1 cellular context compared by ENCODE assay signal in the genomic region with DNA sequence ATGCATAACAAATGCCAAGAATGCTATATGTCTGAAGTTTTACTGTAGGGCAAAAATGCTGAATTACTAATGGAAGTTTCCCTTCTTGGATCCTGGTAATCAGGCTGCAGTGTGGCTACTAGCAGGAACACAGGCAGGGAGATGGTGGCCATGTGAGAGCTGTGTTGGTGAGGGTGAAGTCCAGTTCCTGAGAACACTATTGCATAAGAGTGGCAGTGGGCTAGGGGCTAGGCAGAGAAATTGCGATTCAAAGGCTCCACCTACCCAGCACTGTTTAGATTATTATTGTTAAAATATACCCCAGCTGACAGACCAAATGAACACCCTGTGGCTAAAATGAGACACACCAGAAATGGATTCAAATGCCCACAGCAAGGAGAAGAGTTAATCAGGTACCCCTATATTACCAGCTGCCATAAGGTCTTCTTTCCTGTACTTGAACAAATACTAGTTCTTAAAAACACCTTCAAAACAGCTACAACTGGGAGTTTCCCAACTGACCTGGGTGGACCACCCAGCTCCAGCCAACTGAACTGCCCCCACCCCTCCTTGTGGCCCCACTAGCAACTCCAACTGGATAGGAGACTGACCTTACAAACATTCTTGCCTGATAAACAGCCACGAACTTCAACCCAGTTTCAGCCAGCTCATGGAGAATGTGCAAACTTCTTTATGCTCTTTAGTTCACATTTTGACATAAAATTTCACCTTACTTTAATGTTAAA.
TF ChIP-seq lines count a peak whose summit lies in the region.

No MANE protein-coding gene starts in this region.

TF ChIP-seq in HepG2, 621 proteins besides CTCF, POLR2A, EP300 and RAD21 (continued from another document and continues in another):
- TF ChIP-seq, protein P1, sequence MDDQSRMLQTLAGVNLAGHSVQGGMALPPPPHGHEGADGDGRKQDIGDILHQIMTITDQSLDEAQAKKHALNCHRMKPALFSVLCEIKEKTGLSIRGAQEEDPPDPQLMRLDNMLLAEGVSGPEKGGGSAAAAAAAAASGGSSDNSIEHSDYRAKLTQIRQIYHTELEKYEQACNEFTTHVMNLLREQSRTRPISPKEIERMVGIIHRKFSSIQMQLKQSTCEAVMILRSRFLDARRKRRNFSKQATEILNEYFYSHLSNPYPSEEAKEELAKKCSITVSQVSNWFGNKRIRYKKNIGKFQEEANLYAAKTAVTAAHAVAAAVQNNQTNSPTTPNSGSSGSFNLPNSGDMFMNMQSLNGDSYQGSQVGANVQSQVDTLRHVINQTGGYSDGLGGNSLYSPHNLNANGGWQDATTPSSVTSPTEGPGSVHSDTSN (CRISPR knock-in tag; IDR thresholded peaks at IDR 0.05; ENCODE audit: borderline replicate concordance): no peak
- TF ChIP-seq ZNF343 (CRISPR knock-in tag; IDR thresholded peaks at IDR 0.05): no peak
- TF ChIP-seq DNMT3B (CRISPR knock-in tag; conservative IDR thresholded peaks at IDR 0.05): no peak
- TF ChIP-seq MAFG (CRISPR knock-in tag; IDR thresholded peaks at IDR 0.05): no peak
- TF ChIP-seq, protein P2, sequence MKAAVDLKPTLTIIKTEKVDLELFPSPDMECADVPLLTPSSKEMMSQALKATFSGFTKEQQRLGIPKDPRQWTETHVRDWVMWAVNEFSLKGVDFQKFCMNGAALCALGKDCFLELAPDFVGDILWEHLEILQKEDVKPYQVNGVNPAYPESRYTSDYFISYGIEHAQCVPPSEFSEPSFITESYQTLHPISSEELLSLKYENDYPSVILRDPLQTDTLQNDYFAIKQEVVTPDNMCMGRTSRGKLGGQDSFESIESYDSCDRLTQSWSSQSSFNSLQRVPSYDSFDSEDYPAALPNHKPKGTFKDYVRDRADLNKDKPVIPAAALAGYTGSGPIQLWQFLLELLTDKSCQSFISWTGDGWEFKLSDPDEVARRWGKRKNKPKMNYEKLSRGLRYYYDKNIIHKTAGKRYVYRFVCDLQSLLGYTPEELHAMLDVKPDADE (CRISPR knock-in tag; IDR thresholded peaks at IDR 0.05): no peak
- TF ChIP-seq CHCHD3 (CRISPR knock-in tag; IDR thresholded peaks at IDR 0.05): no peak
- TF ChIP-seq SKI (IDR thresholded peaks at IDR 0.05; ENCODE audit: partially characterized antibody): no peak
- peak; percentile 60; the same call in 1 of the 2 replicates for TF ChIP-seq KAT8 (CRISPR knock-in tag; IDR thresholded peaks at IDR 0.05)
- TF ChIP-seq, protein P3, sequence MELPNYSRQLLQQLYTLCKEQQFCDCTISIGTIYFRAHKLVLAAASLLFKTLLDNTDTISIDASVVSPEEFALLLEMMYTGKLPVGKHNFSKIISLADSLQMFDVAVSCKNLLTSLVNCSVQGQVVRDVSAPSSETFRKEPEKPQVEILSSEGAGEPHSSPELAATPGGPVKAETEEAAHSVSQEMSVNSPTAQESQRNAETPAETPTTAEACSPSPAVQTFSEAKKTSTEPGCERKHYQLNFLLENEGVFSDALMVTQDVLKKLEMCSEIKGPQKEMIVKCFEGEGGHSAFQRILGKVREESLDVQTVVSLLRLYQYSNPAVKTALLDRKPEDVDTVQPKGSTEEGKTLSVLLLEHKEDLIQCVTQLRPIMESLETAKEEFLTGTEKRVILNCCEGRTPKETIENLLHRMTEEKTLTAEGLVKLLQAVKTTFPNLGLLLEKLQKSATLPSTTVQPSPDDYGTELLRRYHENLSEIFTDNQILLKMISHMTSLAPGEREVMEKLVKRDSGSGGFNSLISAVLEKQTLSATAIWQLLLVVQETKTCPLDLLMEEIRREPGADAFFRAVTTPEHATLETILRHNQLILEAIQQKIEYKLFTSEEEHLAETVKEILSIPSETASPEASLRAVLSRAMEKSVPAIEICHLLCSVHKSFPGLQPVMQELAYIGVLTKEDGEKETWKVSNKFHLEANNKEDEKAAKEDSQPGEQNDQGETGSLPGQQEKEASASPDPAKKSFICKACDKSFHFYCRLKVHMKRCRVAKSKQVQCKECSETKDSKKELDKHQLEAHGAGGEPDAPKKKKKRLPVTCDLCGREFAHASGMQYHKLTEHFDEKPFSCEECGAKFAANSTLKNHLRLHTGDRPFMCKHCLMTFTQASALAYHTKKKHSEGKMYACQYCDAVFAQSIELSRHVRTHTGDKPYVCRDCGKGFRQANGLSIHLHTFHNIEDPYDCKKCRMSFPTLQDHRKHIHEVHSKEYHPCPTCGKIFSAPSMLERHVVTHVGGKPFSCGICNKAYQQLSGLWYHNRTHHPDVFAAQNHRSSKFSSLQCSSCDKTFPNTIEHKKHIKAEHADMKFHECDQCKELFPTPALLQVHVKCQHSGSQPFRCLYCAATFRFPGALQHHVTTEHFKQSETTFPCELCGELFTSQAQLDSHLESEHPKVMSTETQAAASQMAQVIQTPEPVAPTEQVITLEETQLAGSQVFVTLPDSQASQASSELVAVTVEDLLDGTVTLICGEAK (IDR thresholded peaks at IDR 0.05): no peak
- TF ChIP-seq, protein P3 (CRISPR knock-in tag; IDR thresholded peaks at IDR 0.05): no peak; the same call in 1 of the 2 replicates
- TF ChIP-seq, protein P4, sequence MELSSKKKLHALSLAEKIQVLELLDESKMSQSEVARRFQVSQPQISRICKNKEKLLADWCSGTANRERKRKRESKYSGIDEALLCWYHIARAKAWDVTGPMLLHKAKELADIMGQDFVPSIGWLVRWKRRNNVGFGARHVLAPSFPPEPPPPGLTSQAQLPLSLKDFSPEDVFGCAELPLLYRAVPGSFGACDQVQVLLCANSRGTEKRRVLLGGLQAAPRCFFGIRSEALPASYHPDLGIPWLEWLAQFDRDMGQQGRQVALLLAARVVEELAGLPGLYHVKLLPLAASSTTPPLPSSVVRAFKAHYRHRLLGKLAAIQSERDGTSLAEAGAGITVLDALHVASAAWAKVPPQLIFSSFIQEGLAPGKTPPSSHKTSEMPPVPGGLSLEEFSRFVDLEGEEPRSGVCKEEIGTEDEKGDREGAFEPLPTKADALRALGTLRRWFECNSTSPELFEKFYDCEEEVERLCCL (CRISPR knock-in tag; IDR thresholded peaks at IDR 0.05; ENCODE audit: borderline replicate concordance): no peak
- no peak for TF ChIP-seq SOX6 (IDR thresholded peaks at IDR 0.05)
- peak; percentile 69 for TF ChIP-seq SOX6 (CRISPR knock-in tag; IDR thresholded peaks at IDR 0.05)
- TF ChIP-seq ZNF558 (CRISPR knock-in tag; IDR thresholded peaks at IDR 0.05; ENCODE audit: borderline replicate concordance): no peak
- TF ChIP-seq, protein P5, sequence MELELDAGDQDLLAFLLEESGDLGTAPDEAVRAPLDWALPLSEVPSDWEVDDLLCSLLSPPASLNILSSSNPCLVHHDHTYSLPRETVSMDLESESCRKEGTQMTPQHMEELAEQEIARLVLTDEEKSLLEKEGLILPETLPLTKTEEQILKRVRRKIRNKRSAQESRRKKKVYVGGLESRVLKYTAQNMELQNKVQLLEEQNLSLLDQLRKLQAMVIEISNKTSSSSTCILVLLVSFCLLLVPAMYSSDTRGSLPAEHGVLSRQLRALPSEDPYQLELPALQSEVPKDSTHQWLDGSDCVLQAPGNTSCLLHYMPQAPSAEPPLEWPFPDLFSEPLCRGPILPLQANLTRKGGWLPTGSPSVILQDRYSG (CRISPR knock-in tag; IDR thresholded peaks at IDR 0.05): no peak
- no peak for TF ChIP-seq ETV5 (CRISPR knock-in tag; IDR thresholded peaks at IDR 0.05; ENCODE audit: borderline replicate concordance)
- no peak for TF ChIP-seq PHF5A (CRISPR knock-in tag; IDR thresholded peaks at IDR 0.05; ENCODE audit: low read depth, unreplicated experiment)
- TF ChIP-seq, protein P6, sequence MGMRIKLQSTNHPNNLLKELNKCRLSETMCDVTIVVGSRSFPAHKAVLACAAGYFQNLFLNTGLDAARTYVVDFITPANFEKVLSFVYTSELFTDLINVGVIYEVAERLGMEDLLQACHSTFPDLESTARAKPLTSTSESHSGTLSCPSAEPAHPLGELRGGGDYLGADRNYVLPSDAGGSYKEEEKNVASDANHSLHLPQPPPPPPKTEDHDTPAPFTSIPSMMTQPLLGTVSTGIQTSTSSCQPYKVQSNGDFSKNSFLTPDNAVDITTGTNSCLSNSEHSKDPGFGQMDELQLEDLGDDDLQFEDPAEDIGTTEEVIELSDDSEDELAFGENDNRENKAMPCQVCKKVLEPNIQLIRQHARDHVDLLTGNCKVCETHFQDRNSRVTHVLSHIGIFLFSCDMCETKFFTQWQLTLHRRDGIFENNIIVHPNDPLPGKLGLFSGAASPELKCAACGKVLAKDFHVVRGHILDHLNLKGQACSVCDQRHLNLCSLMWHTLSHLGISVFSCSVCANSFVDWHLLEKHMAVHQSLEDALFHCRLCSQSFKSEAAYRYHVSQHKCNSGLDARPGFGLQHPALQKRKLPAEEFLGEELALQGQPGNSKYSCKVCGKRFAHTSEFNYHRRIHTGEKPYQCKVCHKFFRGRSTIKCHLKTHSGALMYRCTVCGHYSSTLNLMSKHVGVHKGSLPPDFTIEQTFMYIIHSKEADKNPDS (CRISPR knock-in tag; IDR thresholded peaks at IDR 0.05): no peak
- TF ChIP-seq ZKSCAN1 (IDR thresholded peaks at IDR 0.05; ENCODE audit: low read length): no peak
- no peak for TF ChIP-seq TOE1 (CRISPR knock-in tag; IDR thresholded peaks at IDR 0.05)
- peak; percentile 74; the same call in 1 of the 2 replicates for TF ChIP-seq ZMYM3 (CRISPR knock-in tag; IDR thresholded peaks at IDR 0.05)
- TF ChIP-seq ZNF207 (IDR thresholded peaks at IDR 0.05; ENCODE audit: borderline replicate concordance): no peak
- TF ChIP-seq NFKB2 (CRISPR knock-in tag; IDR thresholded peaks at IDR 0.05; ENCODE audit: borderline replicate concordance): no peak
- no peak for TF ChIP-seq HNRNPLL (IDR thresholded peaks at IDR 0.05; ENCODE audit: low read depth, low read length, poor library complexity, severe bottlenecking)
- 0 out of 2 replicates have a peak, but pooled peaks have one; percentile 16 for TF ChIP-seq MIER3 (CRISPR knock-in tag; IDR thresholded peaks at IDR 0.05; ENCODE audit: borderline replicate concordance)
- no peak for TF ChIP-seq KLF12 (CRISPR knock-in tag; IDR thresholded peaks at IDR 0.05; ENCODE audit: borderline replicate concordance)
- TF ChIP-seq, protein P7, sequence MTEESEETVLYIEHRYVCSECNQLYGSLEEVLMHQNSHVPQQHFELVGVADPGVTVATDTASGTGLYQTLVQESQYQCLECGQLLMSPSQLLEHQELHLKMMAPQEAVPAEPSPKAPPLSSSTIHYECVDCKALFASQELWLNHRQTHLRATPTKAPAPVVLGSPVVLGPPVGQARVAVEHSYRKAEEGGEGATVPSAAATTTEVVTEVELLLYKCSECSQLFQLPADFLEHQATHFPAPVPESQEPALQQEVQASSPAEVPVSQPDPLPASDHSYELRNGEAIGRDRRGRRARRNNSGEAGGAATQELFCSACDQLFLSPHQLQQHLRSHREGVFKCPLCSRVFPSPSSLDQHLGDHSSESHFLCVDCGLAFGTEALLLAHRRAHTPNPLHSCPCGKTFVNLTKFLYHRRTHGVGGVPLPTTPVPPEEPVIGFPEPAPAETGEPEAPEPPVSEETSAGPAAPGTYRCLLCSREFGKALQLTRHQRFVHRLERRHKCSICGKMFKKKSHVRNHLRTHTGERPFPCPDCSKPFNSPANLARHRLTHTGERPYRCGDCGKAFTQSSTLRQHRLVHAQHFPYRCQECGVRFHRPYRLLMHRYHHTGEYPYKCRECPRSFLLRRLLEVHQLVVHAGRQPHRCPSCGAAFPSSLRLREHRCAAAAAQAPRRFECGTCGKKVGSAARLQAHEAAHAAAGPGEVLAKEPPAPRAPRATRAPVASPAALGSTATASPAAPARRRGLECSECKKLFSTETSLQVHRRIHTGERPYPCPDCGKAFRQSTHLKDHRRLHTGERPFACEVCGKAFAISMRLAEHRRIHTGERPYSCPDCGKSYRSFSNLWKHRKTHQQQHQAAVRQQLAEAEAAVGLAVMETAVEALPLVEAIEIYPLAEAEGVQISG (CRISPR knock-in tag; IDR thresholded peaks at IDR 0.05): peak; percentile 32; the same call in 1 of the 2 replicates
- no peak for TF ChIP-seq THYN1 (CRISPR knock-in tag; IDR thresholded peaks at IDR 0.05; ENCODE audit: borderline replicate concordance, low read depth)
- TF ChIP-seq ZNF569 (CRISPR knock-in tag; IDR thresholded peaks at IDR 0.05; ENCODE audit: borderline replicate concordance): no peak
- TF ChIP-seq KLF16 (CRISPR knock-in tag; IDR thresholded peaks at IDR 0.05): no peak; a peak in 1 of 4 replicates
- TF ChIP-seq ZFP1 (CRISPR knock-in tag; IDR thresholded peaks at IDR 0.05): no peak
- TF ChIP-seq, protein P8, sequence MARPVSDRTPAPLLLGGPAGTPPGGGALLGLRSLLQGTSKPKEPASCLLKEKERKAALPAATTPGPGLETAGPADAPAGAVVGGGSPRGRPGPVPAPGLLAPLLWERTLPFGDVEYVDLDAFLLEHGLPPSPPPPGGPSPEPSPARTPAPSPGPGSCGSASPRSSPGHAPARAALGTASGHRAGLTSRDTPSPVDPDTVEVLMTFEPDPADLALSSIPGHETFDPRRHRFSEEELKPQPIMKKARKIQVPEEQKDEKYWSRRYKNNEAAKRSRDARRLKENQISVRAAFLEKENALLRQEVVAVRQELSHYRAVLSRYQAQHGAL (CRISPR knock-in tag; IDR thresholded peaks at IDR 0.05; ENCODE audit: not compliant biosample characterization): no peak
- TF ChIP-seq, protein P9, sequence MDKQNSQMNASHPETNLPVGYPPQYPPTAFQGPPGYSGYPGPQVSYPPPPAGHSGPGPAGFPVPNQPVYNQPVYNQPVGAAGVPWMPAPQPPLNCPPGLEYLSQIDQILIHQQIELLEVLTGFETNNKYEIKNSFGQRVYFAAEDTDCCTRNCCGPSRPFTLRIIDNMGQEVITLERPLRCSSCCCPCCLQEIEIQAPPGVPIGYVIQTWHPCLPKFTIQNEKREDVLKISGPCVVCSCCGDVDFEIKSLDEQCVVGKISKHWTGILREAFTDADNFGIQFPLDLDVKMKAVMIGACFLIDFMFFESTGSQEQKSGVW (CRISPR knock-in tag; IDR thresholded peaks at IDR 0.05; ENCODE audit: borderline replicate concordance): no peak
- TF ChIP-seq ZNF354B (CRISPR knock-in tag; IDR thresholded peaks at IDR 0.05): 0 out of 2 replicates have a peak, but pooled peaks have one; percentile 46
- TF ChIP-seq ELF3 (CRISPR knock-in tag; IDR thresholded peaks at IDR 0.05): peak; percentile 65; the same call in 1 of the 2 replicates
- TF ChIP-seq ZNF138 (CRISPR knock-in tag; IDR thresholded peaks at IDR 0.05; ENCODE audit: low read depth): no peak
